23 cellular contexts compared by ENCODE assay signal in the genomic region with DNA sequence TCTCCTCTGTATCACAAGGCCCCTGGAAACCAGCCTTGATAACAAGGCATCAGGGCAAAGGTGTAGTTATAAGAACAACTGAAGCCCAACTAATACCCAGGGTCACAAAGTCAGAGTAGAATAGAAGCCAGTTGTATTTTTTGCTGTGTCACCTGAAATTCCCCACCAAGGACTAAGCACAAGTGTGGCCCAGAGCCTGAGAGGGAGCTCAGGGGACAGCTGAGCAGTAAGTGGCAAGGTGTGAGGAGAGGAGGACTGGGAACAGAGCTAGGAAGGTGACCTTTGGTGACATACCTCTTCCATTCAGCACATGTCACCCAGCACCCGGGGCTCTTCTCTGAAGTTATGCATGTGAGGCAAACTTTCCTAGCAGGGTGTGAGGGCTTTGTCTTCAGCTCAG.
"Had no signal": no experiment of that assay in that cellular context is flagged by ENCODE, and none has a peak within 500 bp of the region (broad histone marks: within the 10 kb centered on the region; RNA-seq: fewer than 3 reads in every experiment).

No MANE protein-coding gene starts in this region.

- H3K4me2 ChIP-seq: hepatocyte had no signal

- H3K4me1 ChIP-seq: left ventricle myocardium inferior, lower lobe of right lung, right atrium auricular region, upper lobe of left lung, uterus had no signal

- H3K36me3 ChIP-seq: left ventricle myocardium inferior, lower lobe of right lung, ovary, right atrium auricular region, sigmoid colon, upper lobe of left lung, uterus had no signal

- H3K9me3 Mint-ChIP-seq: natural killer cell had no signal

- H3K27me3 ChIP-seq: hepatocyte, ovary, right atrium auricular region, sigmoid colon, upper lobe of left lung, uterus had no signal

- ATAC-seq: left cardiac atrium, lower lobe of right lung, natural killer cell had no signal

- H3K27ac Mint-ChIP-seq: dendritic cell treated with granulocyte-macrophage colony-stimulating factor and Interleukin-4, amounts not matched to agents 40 ng/mL and 50 ng/mL, for 4 days; immature natural killer cell; memory B cell; mesothelial cell of epicardium; natural killer cell had no signal

- DNase-seq: foreskin melanocyte; head of caudate nucleus; immature natural killer cell; left cardiac atrium; left ventricle myocardium inferior; lower lobe of right lung; natural killer cell; nucleus accumbens; ovary; sigmoid colon; stimulated activated CD4-positive, alpha-beta T cell treated with anti-CD3 and anti-CD28 coated beads, Interleukin-2, amount 100 ng/mL, for 48 hours; stimulated activated naive CD4-positive, alpha-beta T cell treated with Interleukin-2 at 50 U/mL for 16 hours; upper lobe of left lung; uterus had no signal

- H3K4me3 ChIP-seq: hepatocyte, left ventricle myocardium inferior, lower lobe of right lung, ovary, right atrium auricular region, sigmoid colon, skin epidermis, upper lobe of left lung, uterus had no signal

- FAIRE-seq: colon, keratinocyte had no signal

- H3K4me3 Mint-ChIP-seq: dendritic cell treated with granulocyte-macrophage colony-stimulating factor and Interleukin-4, amounts not matched to agents 40 ng/mL and 50 ng/mL, for 4 days; immature natural killer cell; memory B cell; mesothelial cell of epicardium; natural killer cell; neural crest cell had no signal

- H3K4me1 Mint-ChIP-seq: immature natural killer cell, memory B cell, natural killer cell had no signal

- H3K27ac ChIP-seq: hepatocyte, left ventricle myocardium inferior, lower lobe of right lung, ovary, right atrium auricular region, sigmoid colon, skin epidermis, upper lobe of left lung, uterus had no signal

- H3K9me3 ChIP-seq: ovary, sigmoid colon, uterus had no signal

- H3K36me3 Mint-ChIP-seq: natural killer cell had no signal
